ENCODE assay signal across 8 cellular contexts in genomic region chr4:2843909-2844584, GRCh38. TPM values are rescaled to one million over a fixed set of nuclear protein-coding genes. Genes with fewer than 3 reads are reported as not detected.
DNase-seq lines count a peak whose midpoint lies in the region; ATAC-seq and TF ChIP-seq lines count a peak whose summit lies in the region.

No MANE protein-coding gene starts in this region.

- DNase-seq in NCI-H82 (lab: John Stamatoyannopoulos, UW) (peak; percentile 39), NCI-H82 treated with DMSO at 0.1 percent for 48 hours (lab: John Stamatoyannopoulos, UW; ENCODE audit: unreplicated experiment) (no peak), T1000 (lab: John Stamatoyannopoulos, UW) (peak; percentile 52), esophagus squamous epithelium (lab: John Stamatoyannopoulos, UW) (no peak), natural killer cell (no peak), NK-92 (lab: John Stamatoyannopoulos, UW; ENCODE audit: unreplicated experiment) (no peak)
- DNase-seq in activated effector memory CD4-positive, alpha-beta T cell treated with Interleukin-2 at 50 U/mL for 16 hours: no peak

- WGBS in esophagus squamous epithelium, 2 donors: 0 to 1% methylated on average over 15 to 28 of the region's 78 CpGs

- H3K4me1 Mint-ChIP-seq in natural killer cell: peaks cover 68 to 72% of the 10 kb centered on the region in 2 donors

- ATAC-seq in HG03095 (IDR thresholded peaks at IDR 0.05; ENCODE audit: unreplicated experiment) (peak; percentile 20), natural killer cell (peak in 1 of 3 donors; percentile 33)

- no peaks in the 10 kb centered on the region for H3K36me3 ChIP-seq in esophagus squamous epithelium

- H3K27me3 Mint-ChIP-seq in natural killer cell (ENCODE audit: low read depth in 2 of 2): no peaks in the 10 kb centered on the region

- no peaks in the 10 kb centered on the region for H3K27me3 ChIP-seq in esophagus squamous epithelium

- H3K4me3 Mint-ChIP-seq in natural killer cell: peak overlapping the region; percentile 98

- no peak for TF ChIP-seq POLR2A in esophagus squamous epithelium (IDR thresholded peaks at IDR 0.05)

- peak overlapping the region; percentile 94 to 95 (median 94) for H3K27ac ChIP-seq in esophagus squamous epithelium

- TF ChIP-seq CTCF in esophagus squamous epithelium (IDR thresholded peaks at IDR 0.05): no peak
- no peak for TF ChIP-seq CTCF in natural killer cell (IDR thresholded peaks at IDR 0.05)

- H3K4me1 ChIP-seq in esophagus squamous epithelium: peaks cover 10 to 56% (median 13%) of the 10 kb centered on the region in 3 donors

- no peaks in the 10 kb centered on the region for H3K36me3 Mint-ChIP-seq in natural killer cell

- H3K4me3 ChIP-seq in esophagus squamous epithelium: peak overlapping the region; percentile 64 to 85 (median 76)

- intact Hi-C loops in esophagus squamous epithelium (cut with DNase I) (no loop called here), natural killer cell (cut with micrococcal nuclease) (no loop called here)

- H3K9me3 ChIP-seq in esophagus squamous epithelium: no peaks in the 10 kb centered on the region

- H3K9me3 Mint-ChIP-seq in natural killer cell: peaks cover 2 to 3% of the 10 kb centered on the region in 2 donors

- H3K27ac Mint-ChIP-seq in natural killer cell: peak overlapping the region; percentile 91 to 94

RNA-seq across cellular contexts. Expression of gene ADD1, which starts 0.4 kb away (rescaled TPM):
- total RNA-seq in esophagus squamous epithelium: 100 to 1,000 TPM in 2 of 4 donors, 10 to 100 TPM in 2; 81.7 to 144 (median 103) TPM
- 100 to 1,000 TPM; 383 to 465 (median 452) TPM for total RNA-seq in natural killer cell

RNA-seq across cellular contexts. Expression of gene SH3BP2, which starts 51.2 kb away (rescaled TPM):
- 10 to 100 TPM; 13.5 to 36.8 (median 34.0) TPM for total RNA-seq in esophagus squamous epithelium
- 100 to 1,000 TPM; 213 to 283 (median 221) TPM for total RNA-seq in natural killer cell

Comparison
In these comparisons a context has a peak if more than half of its experiments do, and no peak if none do; other contexts are left out.
1. DNase-seq: peak in NCI-H82 (single experiment) and T1000 (single experiment); none in NCI-H82 treated with DMSO at 0.1 percent for 48 hours (single experiment), esophagus squamous epithelium (single experiment), natural killer cell (single experiment), NK-92 (single experiment) and activated effector memory CD4-positive, alpha-beta T cell treated with Interleukin-2 at 50 U/mL for 16 hours (single experiment).
2. RNA of gene SH3BP2, which starts 51.2 kb away (total RNA-seq): 213 to 283 TPM in natural killer cell; 13.5 to 36.8 TPM in esophagus squamous epithelium; every median in the first group is over 4 times any median in the second.